In the genomic region with DNA sequence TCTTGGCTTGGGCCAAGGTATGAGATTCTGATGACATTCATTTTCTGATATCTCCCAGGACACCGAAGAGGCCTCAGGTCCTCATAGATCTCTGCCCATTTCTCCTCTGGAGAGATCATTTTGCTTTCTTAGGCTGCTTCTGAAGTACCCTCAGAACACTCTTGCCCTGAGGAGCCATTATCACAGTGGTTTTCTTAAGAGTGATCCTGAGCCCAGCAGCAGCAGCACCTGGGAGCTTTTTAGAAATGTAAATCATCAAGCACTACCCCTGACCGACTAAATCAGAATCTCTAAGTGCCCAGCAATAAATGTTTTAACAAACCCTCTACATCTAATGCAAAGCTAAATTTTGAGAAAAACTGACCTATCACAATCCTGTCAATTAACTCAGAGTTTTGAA, we compare ENCODE assay signal across 29 cellular contexts.
"Had no signal": no experiment of that assay in that cellular context is flagged by ENCODE, and none has a peak within 500 bp of the region (broad histone marks: within the 10 kb centered on the region; RNA-seq: fewer than 3 reads in every experiment).

No MANE protein-coding gene starts in this region.

- H3K36me3 ChIP-seq: ascending aorta, WERI-Rb-1 had no signal

- H3K4me1 ChIP-seq: ascending aorta, body of pancreas had no signal

- H3K27me3 ChIP-seq: ascending aorta, body of pancreas had no signal

- H3K4me3 ChIP-seq: ascending aorta, body of pancreas, SK-N-MC had no signal

- H3K9me3 ChIP-seq: ascending aorta, body of pancreas had no signal

- DNase-seq: activated CD4-positive, alpha-beta T cell treated with anti-CD3 and anti-CD28 coated beads for 48 hours; activated CD4-positive, alpha-beta T cell treated with anti-CD3 and anti-CD28 coated beads, Interleukin-2, amount 50 U/mL, for 48 hours; activated CD8-positive, alpha-beta memory T cell treated with anti-CD3 and anti-CD28 coated beads, Interleukin-2, amount 10 ng/mL, durations not matched to agents 7 days and 5 days; activated effector memory CD4-positive, alpha-beta T cell treated with anti-CD3 and anti-CD28 coated beads, Interleukin-2, amount 50 U/mL, for 16 hours; activated naive CD4-positive, alpha-beta T cell treated with Interleukin-2 at 50 U/mL for 16 hours; activated naive CD8-positive, alpha-beta T cell treated with anti-CD3 and anti-CD28 coated beads, Interleukin-2, amount 50 U/mL, for 24 hours; activated T-cell treated with anti-CD3 and anti-CD28 coated beads, Interleukin-2, amount 50 U/mL, for 4 hours; amniotic stem cell; body of pancreas; central memory CD4-positive, alpha-beta T cell; Karpas-422; MM.1S; NCI-H1105; NCI-H1436; NCI-H1694 treated with DMSO at 0.1 percent for 48 hours; NCI-H2081; NCI-H2171 treated with DMSO at 0.1 percent for 48 hours; NCI-H226; NCI-H526; NCI-H82; RPMI8226; T-helper 1 cell; WERI-Rb-1 had no signal

- ATAC-seq: activated CD4-positive, CD25-positive, alpha-beta regulatory T cell treated with anti-CD3 and anti-CD28 coated beads, Interleukin-2, amount 50 U/mL, for 24 hours; activated CD8-positive, alpha-beta memory T cell treated with anti-CD3 and anti-CD28 coated beads, Interleukin-2, amount 10 ng/mL, durations not matched to agents 7 days and 5 days; activated naive CD4-positive, alpha-beta T cell treated with anti-CD3 and anti-CD28 coated beads, Interleukin-2, amount 50 U/mL, for 72 hours; activated naive CD8-positive, alpha-beta T cell treated with anti-CD3 and anti-CD28 coated beads, Interleukin-2, amount 50 U/mL, for 24 hours; activated T-cell treated with anti-CD3 and anti-CD28 coated beads, Interleukin-2, amount 50 U/mL, for 4 hours; body of pancreas; Panc1; Right ventricle myocardium inferior had no signal

- H3K27ac ChIP-seq: ascending aorta, body of pancreas, SK-N-MC, WERI-Rb-1 had no signal
